ENCODE assay signal across 8 cellular contexts in genomic region chr16:88743693-88744519, GRCh38. TPM values are rescaled to one million over a fixed set of nuclear protein-coding genes. Genes with fewer than 3 reads are reported as not detected.
DNase-seq lines count a peak whose midpoint lies in the region; ATAC-seq and TF ChIP-seq lines count a peak whose summit lies in the region.

No MANE protein-coding gene starts in this region.

- H3K27ac Mint-ChIP-seq in CD4-positive, alpha-beta memory T cell: peak overlapping the region in 4 of 7 donors; percentile 7 to 52 (median 36)

- peak overlapping the region in 4 of 8 donors; percentile 16 to 49 (median 30) for H3K4me3 Mint-ChIP-seq in CD4-positive, alpha-beta memory T cell

- H3K36me3 Mint-ChIP-seq in CD4-positive, alpha-beta memory T cell: peaks cover 0 to 13% of the 10 kb centered on the region in 2 donors

- H3K4me3 ChIP-seq in CD4-positive, alpha-beta memory T cell (ENCODE audit: low read length in 2 of 2): no peak overlapping the region
- no peak overlapping the region for H3K4me3 ChIP-seq in HL-60 (replicated peaks; ENCODE audit: insufficient read depth, low read length)
- no peak overlapping the region for H3K4me3 ChIP-seq in adipocyte (ENCODE audit: low read length)
- H3K4me3 ChIP-seq in heart right ventricle: peak overlapping the region in 1 of 10 donors; percentile 13

- peaks cover 8% of the 10 kb centered on the region for H3K36me3 ChIP-seq in CD4-positive, alpha-beta memory T cell (ENCODE audit: insufficient read depth, low read length)
- H3K36me3 ChIP-seq in adipocyte (ENCODE audit: control insufficient read depth, insufficient read depth, low read length, severe bottlenecking): peaks cover 58% of the 10 kb centered on the region
- H3K36me3 ChIP-seq in heart right ventricle: peaks cover 0 to 31% (median 0%) of the 10 kb centered on the region in 9 donors

- CTCF ChIA-PET in CD4-positive, alpha-beta memory T cell (lab: Charles Lee; ENCODE audit: partially characterized antibody): interaction anchor here (0.6 to 7.1 kb wide), 18 partner anchors 8 to 844 kb away, joined by 3 to 137 read pairs (median 4); partner anchors contain the start of genes GALNS, PIEZO1, TRAPPC2L and ZNF778

- H3K27ac ChIP-seq in CD4-positive, alpha-beta memory T cell (ENCODE audit: low read depth, low read length): no peak overlapping the region
- no peak overlapping the region for H3K27ac ChIP-seq in HL-60 (replicated peaks)
- peak overlapping the region in 7 of 10 donors; percentile 8 to 81 (median 47) for H3K27ac ChIP-seq in heart right ventricle

- H3K9ac ChIP-seq in adipocyte (ENCODE audit: low read length): no peak overlapping the region

- WGBS in heart right ventricle, 2 donors: 56 to 59% methylated on average over 28 to 30 of the region's 30 CpGs

- no peaks in the 10 kb centered on the region for H3K27me3 ChIP-seq in CD4-positive, alpha-beta memory T cell (ENCODE audit: insufficient read depth, low read length)
- H3K27me3 ChIP-seq in HL-60 (ENCODE audit: insufficient read depth, poor library complexity, severe bottlenecking) (no peaks in the 10 kb centered on the region), adipocyte (replicated peaks; ENCODE audit: control insufficient read depth, insufficient read depth, low read length) (no peaks in the 10 kb centered on the region), heart right ventricle (no peaks in the 10 kb centered on the region)

- ATAC-seq in heart right ventricle (peak; percentile 43 to 71 (median 65)), HG03432 (IDR thresholded peaks at IDR 0.05; ENCODE audit: unreplicated experiment) (no peak), GM18858 (IDR thresholded peaks at IDR 0.05; ENCODE audit: unreplicated experiment) (no peak)

- DNase-seq in CD4-positive, alpha-beta memory T cell: peak; percentile 65 to 76 (median 69)
- DNase-seq in HL-60 (ENCODE audit: low read depth in 1 of 2, low spot score in 1 of 2): peak; percentile 21 to 23
- peak; percentile 65 for DNase-seq in T follicular helper cell (ENCODE audit: low read depth)
- DNase-seq in adipocyte (ENCODE audit: low read depth): peak; percentile 86
- DNase-seq in heart right ventricle: peak; percentile 78 to 87
- DNase-seq in renal cortical epithelial cell (ENCODE audit: low read depth): peak; percentile 27

- H3K9me3 Mint-ChIP-seq in CD4-positive, alpha-beta memory T cell: no peaks in the 10 kb centered on the region

- POLR2A ChIA-PET in CD4-positive, alpha-beta memory T cell (lab: Charles Lee; ENCODE audit: partially characterized antibody): interaction anchor here (0.7 to 7.6 kb wide), 8 partner anchors 30 to 474 kb away, joined by 3 to 138 read pairs (median 6); partner anchors contain the start of genes APRT, PIEZO1 and ZNF778

- H3K9me3 ChIP-seq in CD4-positive, alpha-beta memory T cell (ENCODE audit: control insufficient read depth in 1 of 2, low read length in 2 of 2): no peaks in the 10 kb centered on the region
- H3K9me3 ChIP-seq in adipocyte (ENCODE audit: control insufficient read depth, low read length): no peaks in the 10 kb centered on the region
- H3K9me3 ChIP-seq in heart right ventricle: no peaks in the 10 kb centered on the region

- intact Hi-C loops in CD4-positive, alpha-beta memory T cell (cut with micrococcal nuclease): loop anchor here (1.0 kb wide), 1 partner anchor 41 kb away; the partner anchor contains the start of gene PIEZO1
- intact Hi-C loops in heart right ventricle (cut with DNase I): loop anchor here in 9 of 10 donors (1.0 to 10.0 kb wide), 8 partner anchors 38 to 473 kb away; partner anchors contain the start of genes PIEZO1 (in 7 of the 9) and ZNF778 (in 4 of the 9)

- peaks cover 9 to 41% (median 22%) of the 10 kb centered on the region in 4 donors for H3K4me1 Mint-ChIP-seq in CD4-positive, alpha-beta memory T cell

- peak; percentile 36 for TF ChIP-seq CTCF in HL-60 (IDR thresholded peaks at IDR 0.05; ENCODE audit: insufficient read depth, low read length)
- TF ChIP-seq CTCF in heart right ventricle (IDR thresholded peaks at IDR 0.05): peak; percentile 84 to 94 (median 89)

- peaks cover 41% of the 10 kb centered on the region for H3K4me1 ChIP-seq in CD4-positive, alpha-beta memory T cell (ENCODE audit: insufficient read depth, low read length)
- H3K4me1 ChIP-seq in adipocyte (ENCODE audit: control insufficient read depth, insufficient read depth, low read length) (peaks cover 6% of the 10 kb centered on the region), heart right ventricle (peaks cover 11 to 47% (median 33%) of the 10 kb centered on the region in 9 donors)

- no peaks in the 10 kb centered on the region for H3K27me3 Mint-ChIP-seq in CD4-positive, alpha-beta memory T cell

RNA-seq across cellular contexts. Expression of gene CTU2, which starts 37.6 kb away (rescaled TPM):
- 10 to 100 TPM; 20.4 to 21.1 TPM for total RNA-seq in CD4-positive, alpha-beta memory T cell
- 10 to 100 TPM; 11.5 to 13.6 TPM for polyA plus RNA-seq in CD4-positive, alpha-beta memory T cell
- total RNA-seq in heart right ventricle (10 to 100 TPM; 11.8 to 17.3 (median 13.2) TPM), renal cortical epithelial cell (5.6 and 11.1 TPM in 2 replicates)
- 10 to 100 TPM; 22.3 to 22.6 TPM for polyA plus RNA-seq in heart right ventricle

RNA-seq across cellular contexts. Expression of gene RNF166, which starts 37.7 kb away (rescaled TPM):
- total RNA-seq in CD4-positive, alpha-beta memory T cell: 100 to 1,000 TPM; 129 to 137 TPM
- polyA plus RNA-seq in CD4-positive, alpha-beta memory T cell: 10 to 100 TPM; 90.5 to 92.9 TPM
- total RNA-seq in heart right ventricle (10 to 100 TPM; 11.8 to 19.1 (median 14.3) TPM), renal cortical epithelial cell (8.4 and 9.7 TPM in 2 replicates)
- 10 to 100 TPM; 13.0 to 38.0 TPM for polyA plus RNA-seq in heart right ventricle

RNA-seq across cellular contexts. Expression of gene PIEZO1, which starts 41.1 kb away (rescaled TPM):
- total RNA-seq in CD4-positive, alpha-beta memory T cell: 100 to 1,000 TPM; 274 to 302 TPM
- polyA plus RNA-seq in CD4-positive, alpha-beta memory T cell: 10 to 100 TPM; 12.0 to 67.5 TPM
- total RNA-seq in heart right ventricle (10 to 100 TPM; 12.3 to 38.0 (median 16.4) TPM), renal cortical epithelial cell (147 and 282 TPM in 2 replicates)
- polyA plus RNA-seq in heart right ventricle: 10 to 100 TPM; 51.3 to 78.2 TPM

RNA-seq across cellular contexts. Expression of gene SNAI3, which starts 57.6 kb away (rescaled TPM):
- 10 to 100 TPM; 14.0 to 15.7 TPM for total RNA-seq in CD4-positive, alpha-beta memory T cell
- 10 to 100 TPM; 11.6 to 22.9 TPM for polyA plus RNA-seq in CD4-positive, alpha-beta memory T cell
- total RNA-seq in heart right ventricle: 1 to 10 TPM in 7 of 10 donors, under 1 TPM in 3; 0.21 to 8.6 (median 1.1) TPM
- polyA plus RNA-seq in heart right ventricle: 1 to 10 TPM; 2.3 to 4.5 TPM
- 0.05 and 0.35 TPM in 2 replicates for total RNA-seq in renal cortical epithelial cell

RNA-seq across cellular contexts. Expression of gene CDT1, which starts 59.7 kb away (rescaled TPM):
- under 1 TPM; 0.17 TPM for total RNA-seq in CD4-positive, alpha-beta memory T cell
- polyA plus RNA-seq in CD4-positive, alpha-beta memory T cell: under 1 TPM; 0.19 to 0.26 TPM
- total RNA-seq in heart right ventricle (1 to 10 TPM in 4 of 10 donors, under 1 TPM in 6; 0.21 to 2.6 (median 0.58) TPM), renal cortical epithelial cell (1.1 and 7.6 TPM in 2 replicates)
- polyA plus RNA-seq in heart right ventricle: under 1 TPM; 0.15 to 0.22 TPM

Comparison
In these comparisons a context has a peak if more than half of its experiments do, and no peak if none do; other contexts are left out.
1. DNase-seq: peak in every context shown above with its lines; median percentile 86 in adipocyte; 82 in heart right ventricle; 69 in CD4-positive, alpha-beta memory T cell; 65 in T follicular helper cell; 27 in renal cortical epithelial cell; 22 in HL-60.
2. H3K27ac ChIP-seq: peak in heart right ventricle (7 of 10); none in CD4-positive, alpha-beta memory T cell (single experiment) and HL-60 (single experiment).
3. ATAC-seq: peak in heart right ventricle (8 of 8); none in HG03432 (single experiment) and GM18858 (single experiment).
4. RNA of gene RNF166, which starts 37.7 kb away (total RNA-seq): 129 to 137 TPM in CD4-positive, alpha-beta memory T cell; 11.8 to 19.1 TPM in heart right ventricle and 8.4 to 9.7 TPM in renal cortical epithelial cell; every median in the first group is over 4 times any median in the second.